In the genomic region with DNA sequence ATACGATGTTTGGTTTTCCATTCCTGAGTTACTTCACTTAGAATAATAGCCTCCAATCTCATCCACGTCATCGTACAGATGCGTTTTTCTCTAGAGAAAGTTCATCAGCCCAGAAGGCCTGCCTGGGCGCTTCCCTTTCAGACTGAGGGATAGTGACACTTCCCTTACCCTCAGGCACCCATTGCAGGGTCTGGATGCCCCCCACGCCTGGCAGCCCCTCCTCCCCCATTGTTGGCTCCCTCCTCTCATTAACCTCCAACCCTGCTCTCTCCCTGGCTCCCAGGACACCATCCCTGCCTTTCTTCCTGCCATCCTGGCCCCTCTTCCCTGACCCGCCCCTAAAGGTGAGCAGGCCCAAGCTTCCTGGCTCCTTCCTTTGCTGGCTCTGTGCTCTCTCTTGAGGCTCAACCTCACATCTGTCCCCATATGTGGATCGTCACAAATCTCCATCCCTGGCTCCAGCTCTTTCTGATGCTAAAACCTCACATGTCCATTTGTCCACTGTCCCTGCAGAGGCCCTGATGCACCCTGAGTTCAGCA, we compare ENCODE assay signal across 25 cellular contexts.
A peak's percentile ranks its signal among the peaks of the same experiment; 100 is the strongest.
DNase-seq lines count a peak whose midpoint lies in the region; ATAC-seq, FAIRE-seq and TF ChIP-seq lines count a peak whose summit lies in the region.
"Had no signal": no experiment of that assay in that cellular context is flagged by ENCODE, and none has a peak within 500 bp of the region (broad histone marks: within the 10 kb centered on the region; RNA-seq: fewer than 3 reads in every experiment).

No MANE protein-coding gene starts in this region.

- no peaks in the 10 kb centered on the region for H3K4me1 Mint-ChIP-seq in osteocyte (ENCODE audit: unreplicated experiment)

- H3K27ac ChIP-seq in esophagus muscularis mucosa (replicated peaks in 1 of 4): no peak overlapping the region
- H3K27ac ChIP-seq: 22Rv1 had no signal

- peaks cover 3% of the 10 kb centered on the region for H3K9me3 Mint-ChIP-seq in osteocyte (ENCODE audit: unreplicated experiment)

- H3K9me3 ChIP-seq in esophagus muscularis mucosa: peaks cover 0 to 18% (median 7%) of the 10 kb centered on the region in 4 donors

- H3K27ac Mint-ChIP-seq in osteocyte (ENCODE audit: unreplicated experiment): no peak overlapping the region
- H3K27ac Mint-ChIP-seq: CD8-positive, alpha-beta T cell; GM23338 had no signal

- no peak for TF ChIP-seq EP300 in esophagus muscularis mucosa (IDR thresholded peaks at IDR 0.05)

- no peak overlapping the region for H3K4me3 Mint-ChIP-seq in osteocyte (ENCODE audit: unreplicated experiment)
- H3K4me3 Mint-ChIP-seq: CD8-positive, alpha-beta T cell; GM23338 had no signal

- DNase-seq in activated CD4-positive, CD25-positive, alpha-beta regulatory T cell treated with anti-CD3 and anti-CD28 coated beads, Interleukin-2, amount 50 U/mL, for 72 hours: peak; percentile 9
- no peak for DNase-seq in activated CD4-positive, CD25-positive, alpha-beta regulatory T cell (lab: John Stamatoyannopoulos, UW)
- no peak for DNase-seq in HTR-8/SVneo (ENCODE audit: insufficient read length, low spot score)
- peak; percentile 75 for DNase-seq in esophagus muscularis mucosa (ENCODE audit: extremely low spot score)
- DNase-seq in osteocyte (ENCODE audit: extremely low spot score, unreplicated experiment): peak; percentile 71
- no peak for DNase-seq in KG1 (lab: John Stamatoyannopoulos, UW)
- no peak for DNase-seq in activated CD4-positive, alpha-beta T cell treated with anti-CD3 and anti-CD28 coated beads for 4 hours
- DNase-seq: ACHN; C1 segment of cervical spinal cord; CD8-positive, alpha-beta T cell; DMS153; HCEC 1CT; MG63; NCI-H1417; NCI-H1694 treated with DMSO at 0.1 percent for 48 hours; NCI-H2081 treated with DMSO at 0.1 percent for 48 hours; NCI-H2171 treated with DMSO at 0.1 percent for 48 hours; NCI-H526; OCI-M1 had no signal

- TF ChIP-seq POLR2A in esophagus muscularis mucosa (IDR thresholded peaks at IDR 0.05; ENCODE audit: low read depth): no peak

- peaks cover 0 to 35% (median 0%) of the 10 kb centered on the region in 4 donors for H3K27me3 ChIP-seq in esophagus muscularis mucosa
- H3K27me3 ChIP-seq: MG63 had no signal

- no peaks in the 10 kb centered on the region for H3K36me3 Mint-ChIP-seq in osteocyte (ENCODE audit: unreplicated experiment)
- H3K36me3 Mint-ChIP-seq: CD8-positive, alpha-beta T cell had no signal

- H3K4me3 ChIP-seq in esophagus muscularis mucosa: no peak overlapping the region
- H3K4me3 ChIP-seq: GM23338, MG63 had no signal

- no peak for ATAC-seq in GM21390 (IDR thresholded peaks at IDR 0.05; ENCODE audit: unreplicated experiment)
- ATAC-seq: CD8-positive, alpha-beta T cell; GM23338; Right ventricle myocardium inferior had no signal

- intact Hi-C loops in esophagus muscularis mucosa (cut with DNase I): no loop called here

- TF ChIP-seq CTCF in esophagus muscularis mucosa (IDR thresholded peaks at IDR 0.05): no peak
- TF ChIP-seq CTCF in osteocyte (IDR thresholded peaks at IDR 0.05): no peak

- FAIRE-seq in HTR-8/SVneo (lab: Jason Lieb, UNC): peak; percentile 9
- FAIRE-seq: GM12892, RCC 7860 had no signal

- no peaks in the 10 kb centered on the region for H3K4me1 ChIP-seq in esophagus muscularis mucosa

- no peaks in the 10 kb centered on the region for H3K36me3 ChIP-seq in esophagus muscularis mucosa
- H3K36me3 ChIP-seq: MG63 had no signal

- WGBS in esophagus muscularis mucosa: 63% methylated on average over 8 of the region's 8 CpGs

- H3K27me3 Mint-ChIP-seq in osteocyte (ENCODE audit: unreplicated experiment): peaks cover 16% of the 10 kb centered on the region

Comparison
In these comparisons a context has a peak if more than half of its experiments do, and no peak if none do; other contexts are left out.
1. DNase-seq: peak in activated CD4-positive, CD25-positive, alpha-beta regulatory T cell treated with anti-CD3 and anti-CD28 coated beads, Interleukin-2, amount 50 U/mL, for 72 hours (single experiment), esophagus muscularis mucosa (single experiment) and osteocyte (single experiment); none in activated CD4-positive, CD25-positive, alpha-beta regulatory T cell (0 of 4), HTR-8/SVneo (single experiment), KG1 (single experiment) and activated CD4-positive, alpha-beta T cell treated with anti-CD3 and anti-CD28 coated beads for 4 hours (0 of 2).